In genomic region chr1:209335090-209335692, GRCh38 we compare ENCODE assay signal across 8 cellular contexts.
A peak's percentile ranks its signal among the peaks of the same experiment; 100 is the strongest.
DNase-seq lines count a peak whose midpoint lies in the region; ATAC-seq, FAIRE-seq and TF ChIP-seq lines count a peak whose summit lies in the region.

No MANE protein-coding gene starts in this region.

- TF ChIP-seq CTCF in A549 (IDR thresholded peaks at IDR 0.05) (peak; percentile 46), D721Med (IDR thresholded peaks at IDR 0.05; ENCODE audit: insufficient read depth, missing control alignments) (peak; percentile 67)

- no peaks in the 10 kb centered on the region for H3K27me3 ChIP-seq in adipocyte (replicated peaks; ENCODE audit: control insufficient read depth, insufficient read depth, low read length)

- H3K36me3 ChIP-seq in adipocyte (ENCODE audit: control insufficient read depth, insufficient read depth, low read length, severe bottlenecking): no peaks in the 10 kb centered on the region

- 17% methylated on average over 3 of the region's 3 CpGs for WGBS in A549 (ENCODE audit: missing lambda C conversion rate)

- no peak overlapping the region for H3K9ac ChIP-seq in adipocyte (ENCODE audit: low read length)

- H3K9me3 ChIP-seq in A549 (no peaks in the 10 kb centered on the region), adipocyte (ENCODE audit: control insufficient read depth, low read length) (no peaks in the 10 kb centered on the region)

- in situ Hi-C loops in KBM-7 (cut with MboI; ENCODE audit: low pct_unique_long_range_greater_than_20kb, low sequenced_read_pairs): no loop called here

- TF ChIP-seq POLR2A in A549 (IDR thresholded peaks at IDR 0.05; ENCODE audit: low read length): no peak

- DNase-seq in A549 (ENCODE audit: low read depth in 1 of 2, low spot score in 1 of 2) (peak; percentile 38 to 39), D721Med (ENCODE audit: insufficient read length, low spot score) (no peak), KBM-7 (peak; percentile 14), adipocyte (ENCODE audit: low read depth) (peak; percentile 65), left lobe of liver (ENCODE audit: low spot score) (no peak)
- no peak for DNase-seq in activated effector memory CD4-positive, alpha-beta T cell treated with anti-CD3 and anti-CD28 coated beads, Interleukin-2, amount 50 U/mL, for 16 hours

- no peak overlapping the region for H3K27ac ChIP-seq in A549

- CTCF ChIA-PET in A549 (lab: Yijun Ruan, JAX): interaction anchor here (0.6 to 1.7 kb wide), 9 partner anchors 9 to 832 kb away, joined by 3 to 6 read pairs (median 3); no protein-coding TSS in a partner anchor

- H3K4me1 ChIP-seq in A549 (no peaks in the 10 kb centered on the region), adipocyte (ENCODE audit: control insufficient read depth, insufficient read depth, low read length) (no peaks in the 10 kb centered on the region)

- no peak overlapping the region for H3K4me2 ChIP-seq in A549

- peak in 1 of 2 experiments; percentile 22; a peak in 1 of 5 replicates for TF ChIP-seq RAD21 in A549 (conservative IDR thresholded peaks at IDR 0.05 in 1 of 2, IDR thresholded peaks at IDR 0.05 in 1 of 2)

- no peak for TF ChIP-seq EP300 in A549 (IDR thresholded peaks at IDR 0.05)

- POLR2A ChIA-PET in A549 (lab: Yijun Ruan, JAX): no interaction called here

- ATAC-seq in A549 (peak; percentile 92 to 94), GM21786 (IDR thresholded peaks at IDR 0.05; ENCODE audit: unreplicated experiment) (peak; percentile 87), left lobe of liver (peak; percentile 90), GM19035 (IDR thresholded peaks at IDR 0.05; ENCODE audit: unreplicated experiment) (no peak)

- no peak overlapping the region for H3K4me3 ChIP-seq in A549
- no peak overlapping the region for H3K4me3 ChIP-seq in adipocyte (ENCODE audit: low read length)

- FAIRE-seq in A549 (lab: Jason Lieb, UNC) (peak; percentile 28), D721Med (lab: Jason Lieb, UNC) (no peak)

TF ChIP-seq in A549, 52 proteins besides CTCF, POLR2A, EP300 and RAD21:
- TF ChIP-seq FOXS1 (CRISPR knock-in tag; IDR thresholded peaks at IDR 0.05): no peak
- TF ChIP-seq, protein P1, sequence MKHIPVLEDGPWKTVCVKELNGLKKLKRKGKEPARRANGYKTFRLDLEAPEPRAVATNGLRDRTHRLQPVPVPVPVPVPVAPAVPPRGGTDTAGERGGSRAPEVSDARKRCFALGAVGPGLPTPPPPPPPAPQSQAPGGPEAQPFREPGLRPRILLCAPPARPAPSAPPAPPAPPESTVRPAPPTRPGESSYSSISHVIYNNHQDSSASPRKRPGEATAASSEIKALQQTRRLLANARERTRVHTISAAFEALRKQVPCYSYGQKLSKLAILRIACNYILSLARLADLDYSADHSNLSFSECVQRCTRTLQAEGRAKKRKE (CRISPR knock-in tag; IDR thresholded peaks at IDR 0.05; ENCODE audit: low read depth): no peak
- no peak for TF ChIP-seq CHD2 (IDR thresholded peaks at IDR 0.05; ENCODE audit: low read length, partially characterized antibody)
- TF ChIP-seq CBX8 (IDR thresholded peaks at IDR 0.05): no peak
- TF ChIP-seq RCOR1 (IDR thresholded peaks at IDR 0.05; ENCODE audit: low read depth, low read length): no peak
- TF ChIP-seq POLR2AphosphoS2 (conservative IDR thresholded peaks at IDR 0.05; ENCODE audit: low read length): no peak
- no peak for TF ChIP-seq CEBPB (IDR thresholded peaks at IDR 0.05)
- no peak for TF ChIP-seq PHF8 (IDR thresholded peaks at IDR 0.05; ENCODE audit: borderline replicate concordance, low read depth)
- no peak for TF ChIP-seq USF2 (IDR thresholded peaks at IDR 0.05)
- no peak for TF ChIP-seq CHD4 (IDR thresholded peaks at IDR 0.05; ENCODE audit: borderline replicate concordance)
- TF ChIP-seq EHF (CRISPR knock-in tag; IDR thresholded peaks at IDR 0.05): no peak
- TF ChIP-seq HOXA7 (CRISPR knock-in tag; IDR thresholded peaks at IDR 0.05): no peak
- TF ChIP-seq FOSL2 (IDR thresholded peaks at IDR 0.05): no peak
- no peak for TF ChIP-seq FOSL2 (CRISPR knock-in tag; IDR thresholded peaks at IDR 0.05)
- TF ChIP-seq RFX5 (IDR thresholded peaks at IDR 0.05): no peak
- no peak for TF ChIP-seq GATA3 (IDR thresholded peaks at IDR 0.05; ENCODE audit: borderline replicate concordance)
- TF ChIP-seq, protein P2, sequence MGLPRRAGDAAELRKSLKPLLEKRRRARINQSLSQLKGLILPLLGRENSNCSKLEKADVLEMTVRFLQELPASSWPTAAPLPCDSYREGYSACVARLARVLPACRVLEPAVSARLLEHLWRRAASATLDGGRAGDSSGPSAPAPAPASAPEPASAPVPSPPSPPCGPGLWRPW (IDR thresholded peaks at IDR 0.05): no peak
- no peak for TF ChIP-seq MAZ (IDR thresholded peaks at IDR 0.05; ENCODE audit: borderline replicate concordance, low read depth, low read length)
- TF ChIP-seq TFCP2L1 (CRISPR knock-in tag; IDR thresholded peaks at IDR 0.05): no peak
- TF ChIP-seq KDM5A (IDR thresholded peaks at IDR 0.05): no peak

Comparison
In these comparisons a context has a peak if more than half of its experiments do, and no peak if none do; other contexts are left out.
1. DNase-seq: peak in A549 (2 of 2), KBM-7 (single experiment) and adipocyte (single experiment); none in D721Med (single experiment), left lobe of liver (single experiment) and activated effector memory CD4-positive, alpha-beta T cell treated with anti-CD3 and anti-CD28 coated beads, Interleukin-2, amount 50 U/mL, for 16 hours (single experiment).